In the genomic region with DNA sequence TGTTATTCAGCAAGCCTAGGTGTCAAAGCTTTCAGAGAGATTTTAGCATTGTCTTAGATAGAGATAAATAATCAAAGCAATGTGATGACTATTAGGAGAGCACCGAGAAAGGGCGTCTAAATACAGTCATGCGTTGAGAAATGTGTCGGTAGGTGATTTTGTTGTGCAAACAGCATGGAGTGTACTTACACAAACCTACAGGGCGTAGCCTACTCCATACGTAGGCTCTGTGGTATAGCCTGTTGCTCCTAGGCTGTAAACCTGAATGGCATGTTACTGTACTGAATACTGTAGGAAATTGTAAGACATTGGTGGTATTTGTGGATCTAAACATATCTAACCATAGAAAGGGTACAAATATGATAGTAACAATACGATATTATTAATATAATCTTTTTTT, we compare ENCODE assay signal across 23 cellular contexts.
"Had no signal": no experiment of that assay in that cellular context is flagged by ENCODE, and none has a peak within 500 bp of the region (broad histone marks: within the 10 kb centered on the region; RNA-seq: fewer than 3 reads in every experiment).

No MANE protein-coding gene starts in this region.

- H3K36me3 Mint-ChIP-seq: activated naive CD8-positive, alpha-beta T cell; natural killer cell treated with Interleukin-12 subunit alpha and Interleukin-12 subunit beta and Interleukin-15 and Interleukin-18, amount 100 ng/mL, for 72 hours; stimulated activated memory B cell treated with anti-CD40 and anti-IgM and Interleukin-4, amounts not matched to agents 10 μg/mL and 1 μg/mL and 100 μg/mL, for 72 hours had no signal

- H3K4me3 ChIP-seq: adrenal gland, ascending aorta, coronary artery, pancreas, stomach had no signal

- H3K27me3 Mint-ChIP-seq: activated naive CD8-positive, alpha-beta T cell; activated T-cell treated with anti-CD3 and anti-CD28 coated beads, Interleukin-2, amount 50 U/mL, for 24 hours; activated T-helper 17 cell treated with anti-CD3 and anti-CD28 coated beads, Interleukin-2, amount 50 U/mL, for 72 hours; natural killer cell treated with Interleukin-12 subunit alpha and Interleukin-12 subunit beta and Interleukin-15 and Interleukin-18, amount 100 ng/mL, for 72 hours; stimulated activated memory B cell treated with anti-CD40 and anti-IgM and Interleukin-4, amounts not matched to agents 10 μg/mL and 1 μg/mL and 100 μg/mL, for 72 hours; type B pancreatic cell had no signal

- H3K36me3 ChIP-seq: adrenal gland, ascending aorta, brain microvascular endothelial cell, pancreas, stomach had no signal

- H3K27me3 ChIP-seq: adrenal gland, ascending aorta, brain microvascular endothelial cell, foreskin keratinocyte, pancreas, stomach had no signal

- ATAC-seq: activated CD8-positive, alpha-beta T cell treated with anti-CD3 and anti-CD28 coated beads, Interleukin-2, amount 10 ng/mL, durations not matched to agents 7 days and 5 days; foreskin keratinocyte; left lobe of liver; pancreas; sciatic nerve; stimulated activated memory B cell treated with anti-CD40 and anti-IgM and Interleukin-4, amounts not matched to agents 10 μg/mL and 1 μg/mL and 100 μg/mL, for 72 hours had no signal

- H3K4me1 ChIP-seq: ascending aorta, foreskin keratinocyte, pancreas had no signal

- H3K4me3 Mint-ChIP-seq: activated CD8-positive, alpha-beta T cell treated with anti-CD3 and anti-CD28 coated beads, Interleukin-2, amount 10 ng/mL, durations not matched to agents 7 days and 5 days; activated naive CD8-positive, alpha-beta T cell; activated T-cell treated with anti-CD3 and anti-CD28 coated beads, Interleukin-2, amount 50 U/mL, for 24 hours; activated T-helper 17 cell treated with anti-CD3 and anti-CD28 coated beads, Interleukin-2, amount 50 U/mL, for 72 hours; stimulated activated memory B cell treated with anti-CD40 and anti-IgM and Interleukin-4, amounts not matched to agents 10 μg/mL and 1 μg/mL and 100 μg/mL, for 72 hours; type B pancreatic cell had no signal

- FAIRE-seq: kidney, pancreas, small intestine, TTC549 had no signal

- H3K9me3 Mint-ChIP-seq: activated T-cell treated with anti-CD3 and anti-CD28 coated beads, Interleukin-2, amount 50 U/mL, for 24 hours; activated T-helper 17 cell treated with anti-CD3 and anti-CD28 coated beads, Interleukin-2, amount 50 U/mL, for 72 hours; natural killer cell treated with Interleukin-12 subunit alpha and Interleukin-12 subunit beta and Interleukin-15 and Interleukin-18, amount 100 ng/mL, for 72 hours; stimulated activated memory B cell treated with anti-CD40 and anti-IgM and Interleukin-4, amounts not matched to agents 10 μg/mL and 1 μg/mL and 100 μg/mL, for 72 hours; type B pancreatic cell had no signal

- DNase-seq: activated CD4-positive, alpha-beta T cell treated with anti-CD3 and anti-CD28 coated beads, Interleukin-2, amount 50 U/mL, for 1 hour; activated CD4-positive, CD25-positive, alpha-beta regulatory T cell treated with anti-CD3 and anti-CD28 coated beads, Interleukin-2, amount 50 U/mL, for 72 hours; activated CD8-positive, alpha-beta T cell treated with anti-CD3 and anti-CD28 coated beads, Interleukin-2, amount 10 ng/mL, durations not matched to agents 7 days and 5 days; activated T-cell treated with anti-CD3 and anti-CD28 coated beads, Interleukin-2, amount 50 U/mL, for 24 hours; brain microvascular endothelial cell; foreskin keratinocyte; kidney; pancreas; small intestine; stimulated activated CD4-positive, alpha-beta T cell treated with anti-CD3 and anti-CD28 coated beads, Interleukin-15, amount 100 ng/mL, for 24 hours; stomach; WERI-Rb-1 had no signal

- H3K9me3 ChIP-seq: adrenal gland, ascending aorta, pancreas, stomach had no signal

- H3K27ac Mint-ChIP-seq: activated naive CD8-positive, alpha-beta T cell; stimulated activated memory B cell treated with anti-CD40 and anti-IgM and Interleukin-4, amounts not matched to agents 10 μg/mL and 1 μg/mL and 100 μg/mL, for 72 hours; type B pancreatic cell had no signal

- H3K27ac ChIP-seq: adrenal gland, ascending aorta, brain microvascular endothelial cell, coronary artery, foreskin keratinocyte, pancreas, WERI-Rb-1 had no signal
